In the genomic region with DNA sequence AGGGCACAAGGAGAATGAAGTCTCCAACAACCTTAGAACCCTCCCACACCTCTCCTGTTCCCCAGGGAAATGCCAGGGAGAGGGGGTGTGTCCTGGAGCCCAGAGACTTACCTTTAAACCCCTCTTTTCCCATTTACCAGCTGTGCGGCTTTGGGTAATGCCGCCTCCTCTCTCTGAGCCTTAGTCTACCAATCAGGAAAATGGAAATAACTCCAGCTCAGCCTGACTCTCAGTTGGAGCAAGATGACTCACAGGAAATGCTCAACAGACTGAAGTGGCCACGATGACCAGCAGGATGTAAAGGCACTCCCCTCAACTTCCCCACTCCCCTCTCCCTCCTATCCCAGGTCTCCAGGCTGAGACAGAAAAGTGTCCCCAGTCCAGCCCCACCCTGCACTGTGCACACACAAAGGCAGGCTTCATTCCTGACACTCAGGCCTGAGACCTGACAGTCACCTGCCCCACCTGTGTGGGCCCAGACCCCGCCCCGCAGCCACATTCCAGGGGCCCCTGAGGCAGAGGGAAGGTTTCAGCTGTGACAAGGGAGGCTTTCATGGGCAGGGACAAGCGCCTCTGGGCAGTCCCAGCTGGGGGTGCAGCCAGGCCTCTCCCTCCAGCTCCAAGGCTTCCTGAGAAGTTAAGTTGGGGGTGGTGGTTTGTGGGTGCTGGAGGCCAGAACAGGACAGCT, we compare ENCODE assay signal across 8 cellular contexts. TPM values are rescaled to one million over a fixed set of nuclear protein-coding genes. Genes with fewer than 3 reads are reported as not detected.
DNase-seq lines count a peak whose midpoint lies in the region; ATAC-seq and TF ChIP-seq lines count a peak whose summit lies in the region.

No MANE protein-coding gene starts in this region.

- peaks cover 73% of the 10 kb centered on the region for H3K4me1 Mint-ChIP-seq in Calu3 (ENCODE audit: low read depth, unreplicated experiment)

- BruUV-seq in Calu3 (replicated peaks; lab: Mats Ljungman, UMichigan): no TSS peak

- H3K4me3 ChIP-seq in epithelial cell of esophagus (ENCODE audit: low read length): no peak overlapping the region

- peaks cover 97% of the 10 kb centered on the region for H3K36me3 Mint-ChIP-seq in Calu3 (ENCODE audit: insufficient read depth, unreplicated experiment)

- ATAC-seq in HG02798 (IDR thresholded peaks at IDR 0.05; ENCODE audit: poor library complexity, unreplicated experiment) (no peak), GM18520 (IDR thresholded peaks at IDR 0.05; ENCODE audit: unreplicated experiment) (no peak), GM21390 (IDR thresholded peaks at IDR 0.05; ENCODE audit: unreplicated experiment) (no peak)

- no peaks in the 10 kb centered on the region for H3K27me3 Mint-ChIP-seq in Calu3 (ENCODE audit: unreplicated experiment)

- CTCF ChIA-PET in Calu3 (lab: Charles Lee): interaction anchor here (0.6 to 19.2 kb wide), 28 partner anchors 8 to 963 kb away, joined by 3 to 471 read pairs (median 4); no protein-coding TSS in a partner anchor

- intact Hi-C loops in Calu3 (cut with micrococcal nuclease; ENCODE audit: unreplicated experiment): loop anchor here (5.0 to 10.0 kb wide), 2 partner anchors 587 to 664 kb away; a partner anchor contains a TSS

- DNase-seq in Calu3 (peak; percentile 100), NCI-H460 (ENCODE audit: extremely low read depth, low read depth) (peak; percentile 88), epithelial cell of esophagus (ENCODE audit: low read depth) (peak; percentile 86), non-pigmented ciliary epithelial cell (ENCODE audit: low read depth) (peak; percentile 82), SKM-1 treated with dmso at 0.1 percent for 144 hours (lab: John Stamatoyannopoulos, UW; ENCODE audit: unreplicated experiment) (no peak)

- H3K9me3 Mint-ChIP-seq in Calu3 (ENCODE audit: low read depth, unreplicated experiment): no peaks in the 10 kb centered on the region

- H3K4me3 Mint-ChIP-seq in Calu3 (ENCODE audit: low read depth, unreplicated experiment): peak overlapping the region; percentile 95

- peak overlapping the region; percentile 99 for H3K27ac Mint-ChIP-seq in Calu3 (ENCODE audit: unreplicated experiment)

- TF ChIP-seq CTCF in Calu3 (IDR thresholded peaks at IDR 0.05; ENCODE audit: unreplicated experiment) (peak; percentile 11), epithelial cell of esophagus (IDR thresholded peaks at IDR 0.05; ENCODE audit: insufficient read depth, low read depth, low read length, missing control alignments) (no peak)

RNA-seq across cellular contexts. Expression of a gene that starts 3.0 kb away (rescaled TPM):
- total RNA-seq in Calu3 (2022): 83.0 and 86.8 TPM in 2 replicates
- 3.7 and 6.0 TPM in 2 replicates for total RNA-seq in NCI-H460 (2014; rRNA removed; shearing (Covaris generic))
- polyA plus RNA-seq in NCI-H460 (2014; cell fraction: nucleus; rRNA removed): 4.4 and 5.8 TPM in 2 replicates

RNA-seq across cellular contexts. Expression of a gene that starts 6.4 kb away (rescaled TPM):
- 2,554 and 3,048 TPM in 2 replicates for total RNA-seq in Calu3 (2022)
- total RNA-seq in NCI-H460 (2014; rRNA removed; shearing (Covaris generic)): 1,671 and 1,675 TPM in 2 replicates
- polyA plus RNA-seq in NCI-H460 (2014; cell fraction: nucleus; rRNA removed): 1,767 and 1,798 TPM in 2 replicates

RNA-seq across cellular contexts. Expression of a gene that starts 16.3 kb away (rescaled TPM):
- 45.7 and 323 TPM in 2 replicates for total RNA-seq in Calu3 (2022)
- not detected in 2 replicates for total RNA-seq in NCI-H460 (2014; rRNA removed; shearing (Covaris generic))
- not detected in 2 replicates for polyA plus RNA-seq in NCI-H460 (2014; cell fraction: nucleus; rRNA removed)

RNA-seq across cellular contexts. Expression of a gene that starts 32.0 kb away (rescaled TPM):
- total RNA-seq in Calu3 (2022): not detected in 2 replicates
- not detected in 2 replicates for total RNA-seq in NCI-H460 (2014; rRNA removed; shearing (Covaris generic))
- not detected in 2 replicates for polyA plus RNA-seq in NCI-H460 (2014; cell fraction: nucleus; rRNA removed)

RNA-seq across cellular contexts. Expression of a gene that starts 40.8 kb away (rescaled TPM):
- total RNA-seq in Calu3 (2022): not detected in 2 replicates
- not detected in 2 replicates for total RNA-seq in NCI-H460 (2014; rRNA removed; shearing (Covaris generic))
- polyA plus RNA-seq in NCI-H460 (2014; cell fraction: nucleus; rRNA removed): not detected in 2 replicates

Comparison
In these comparisons a context has a peak if more than half of its experiments do, and no peak if none do; other contexts are left out.
1. RNA of a gene that starts 3.0 kb away (total RNA-seq): 83.0 to 86.8 TPM in Calu3; 3.7 to 6.0 TPM in NCI-H460; every median in the first group is over 10 times any median in the second.
2. RNA of a gene that starts 16.3 kb away (total RNA-seq): 45.7 to 323 TPM in Calu3; not detected in NCI-H460; every median in the first group is over 10 times any median in the second.